Comparison of ENCODE assay signal across 1 cellular context in the genomic region with DNA sequence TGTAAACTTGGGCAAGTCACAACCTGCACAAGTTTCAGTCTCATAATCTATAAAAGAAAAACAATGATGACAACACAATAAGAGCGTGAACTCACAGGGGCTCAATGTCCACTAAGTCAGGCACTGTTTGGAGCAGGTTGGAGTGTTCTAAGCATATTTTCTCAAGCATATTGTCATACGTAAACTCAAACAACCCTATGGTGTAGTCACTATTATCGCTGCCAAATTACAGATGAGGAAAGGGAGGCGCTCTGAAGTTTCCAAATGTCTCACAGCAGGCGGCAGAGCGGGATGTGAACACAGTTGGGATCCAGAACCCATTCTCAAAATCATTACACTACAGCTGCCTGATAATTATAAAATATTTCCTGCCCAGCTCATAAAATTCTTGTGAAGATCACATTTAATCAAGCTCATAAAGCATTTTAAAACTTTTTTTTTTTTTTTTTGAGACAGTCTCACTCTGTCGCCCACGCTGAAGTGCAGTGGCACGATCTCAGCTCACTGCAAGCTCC.
TF ChIP-seq lines count a peak whose summit lies in the region.

No MANE protein-coding gene starts in this region.

TF ChIP-seq in WTC11, 78 proteins besides CTCF, POLR2A, EP300 and RAD21 (continued from another document):
- TF ChIP-seq, protein P1, sequence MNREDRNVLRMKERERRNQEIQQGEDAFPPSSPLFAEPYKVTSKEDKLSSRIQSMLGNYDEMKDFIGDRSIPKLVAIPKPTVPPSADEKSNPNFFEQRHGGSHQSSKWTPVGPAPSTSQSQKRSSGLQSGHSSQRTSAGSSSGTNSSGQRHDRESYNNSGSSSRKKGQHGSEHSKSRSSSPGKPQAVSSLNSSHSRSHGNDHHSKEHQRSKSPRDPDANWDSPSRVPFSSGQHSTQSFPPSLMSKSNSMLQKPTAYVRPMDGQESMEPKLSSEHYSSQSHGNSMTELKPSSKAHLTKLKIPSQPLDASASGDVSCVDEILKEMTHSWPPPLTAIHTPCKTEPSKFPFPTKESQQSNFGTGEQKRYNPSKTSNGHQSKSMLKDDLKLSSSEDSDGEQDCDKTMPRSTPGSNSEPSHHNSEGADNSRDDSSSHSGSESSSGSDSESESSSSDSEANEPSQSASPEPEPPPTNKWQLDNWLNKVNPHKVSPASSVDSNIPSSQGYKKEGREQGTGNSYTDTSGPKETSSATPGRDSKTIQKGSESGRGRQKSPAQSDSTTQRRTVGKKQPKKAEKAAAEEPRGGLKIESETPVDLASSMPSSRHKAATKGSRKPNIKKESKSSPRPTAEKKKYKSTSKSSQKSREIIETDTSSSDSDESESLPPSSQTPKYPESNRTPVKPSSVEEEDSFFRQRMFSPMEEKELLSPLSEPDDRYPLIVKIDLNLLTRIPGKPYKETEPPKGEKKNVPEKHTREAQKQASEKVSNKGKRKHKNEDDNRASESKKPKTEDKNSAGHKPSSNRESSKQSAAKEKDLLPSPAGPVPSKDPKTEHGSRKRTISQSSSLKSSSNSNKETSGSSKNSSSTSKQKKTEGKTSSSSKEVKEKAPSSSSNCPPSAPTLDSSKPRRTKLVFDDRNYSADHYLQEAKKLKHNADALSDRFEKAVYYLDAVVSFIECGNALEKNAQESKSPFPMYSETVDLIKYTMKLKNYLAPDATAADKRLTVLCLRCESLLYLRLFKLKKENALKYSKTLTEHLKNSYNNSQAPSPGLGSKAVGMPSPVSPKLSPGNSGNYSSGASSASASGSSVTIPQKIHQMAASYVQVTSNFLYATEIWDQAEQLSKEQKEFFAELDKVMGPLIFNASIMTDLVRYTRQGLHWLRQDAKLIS (CRISPR knock-in tag; IDR thresholded peaks at IDR 0.05; ENCODE audit: borderline replicate concordance) = no peak
- TF ChIP-seq ZNF138 (CRISPR knock-in tag; conservative IDR thresholded peaks at IDR 0.05) = no peak
